ENCODE assay signal across 9 cellular contexts in the genomic region with DNA sequence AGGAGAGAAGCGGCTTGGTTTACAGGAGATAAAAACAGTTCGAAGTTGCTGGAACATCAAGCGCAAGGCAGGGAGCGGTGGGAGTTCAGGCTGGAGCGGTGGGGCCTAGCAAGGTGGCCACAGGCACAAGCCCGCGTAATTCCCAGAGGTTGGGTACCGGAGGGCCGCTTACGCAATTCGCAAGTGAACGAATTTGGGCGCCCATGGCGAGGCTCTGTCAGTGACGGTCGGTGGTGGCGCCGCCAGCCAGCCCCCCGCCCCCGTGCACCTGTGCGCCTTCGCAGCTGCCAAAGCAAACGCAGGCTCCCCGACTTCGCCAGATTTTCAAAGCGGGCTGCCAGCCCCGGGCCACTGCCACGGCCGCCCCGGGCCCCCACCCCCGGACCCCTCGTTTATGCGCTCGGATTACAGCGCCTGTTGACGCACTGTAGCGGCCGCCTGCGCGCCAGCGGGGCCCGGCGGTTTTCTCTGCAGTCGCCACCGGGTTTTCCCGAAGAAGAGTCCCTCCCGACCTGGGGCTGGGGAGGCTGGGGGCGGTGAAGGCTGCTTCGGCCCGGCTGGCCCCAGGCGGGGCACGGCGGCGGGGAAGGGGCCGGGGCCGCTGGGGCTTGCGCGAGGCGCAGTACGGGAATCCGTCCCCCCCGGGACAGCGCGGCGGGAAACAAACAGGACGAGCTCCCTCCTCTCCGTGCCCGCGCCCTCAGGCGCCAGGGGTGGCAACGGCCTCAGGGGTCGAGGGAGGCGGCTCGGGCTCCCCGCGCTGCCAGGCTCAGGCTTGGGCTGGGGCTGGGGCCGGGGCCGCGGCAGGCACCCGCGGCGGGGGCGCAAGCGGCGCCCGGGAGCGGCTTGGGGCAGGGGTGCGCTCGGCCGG. TPM values are rescaled to one million over a fixed set of nuclear protein-coding genes. Genes with fewer than 3 reads are reported as not detected.
A peak's percentile ranks its signal among the peaks of the same experiment; 100 is the strongest.
DNase-seq lines count a peak whose midpoint lies in the region; ATAC-seq, FAIRE-seq and TF ChIP-seq lines count a peak whose summit lies in the region.
"Had no signal": no experiment of that assay in that cellular context is flagged by ENCODE, and none has a peak within 500 bp of the region (broad histone marks: within the 10 kb centered on the region; RNA-seq: fewer than 3 reads in every experiment).

No MANE protein-coding gene starts in this region.

- peak in 1 of 2 donors; percentile 14 for TF ChIP-seq POLR2A in tibial nerve (IDR thresholded peaks at IDR 0.05)

- H3K4me1 ChIP-seq in OCI-LY7 (ENCODE audit: insufficient read depth, low read length, poor library complexity, severe bottlenecking) = peaks cover 25% of the 10 kb centered on the region
- peaks cover 0 to 32% (median 13%) of the 10 kb centered on the region in 4 donors for H3K4me1 ChIP-seq in tibial nerve

- H3K4me3 Mint-ChIP-seq in activated T-helper 2 cell treated with anti-CD3 and anti-CD28 coated beads, Interferon-gamma antibody, Interleukin-2, Interleukin-4, amounts not matched to agents 10 μg/mL and 5 μg/mL and 100 μg/mL, durations not matched to agents 14 hours and 24 hours and 36 hours (ENCODE audit: low read depth) = peak overlapping the region; percentile 98

- no peak for TF ChIP-seq EP300 in tibial nerve (IDR thresholded peaks at IDR 0.05)

- WGBS in tibial nerve, 2 donors = 2 to 6% methylated on average over 30 to 56 of the region's 90 CpGs

- H3K36me3 ChIP-seq in OCI-LY7 (ENCODE audit: insufficient read depth, low read length) (no peaks in the 10 kb centered on the region), tibial nerve (peaks cover 0 to 5% (median 0%) of the 10 kb centered on the region in 3 donors)

- FAIRE-seq in frontal cortex (lab: Jason Lieb, UNC) = no peak
- FAIRE-seq: G401.6 had no signal

- DNase-seq in NCI-H2196 (lab: John Stamatoyannopoulos, UW; ENCODE audit: unreplicated experiment) (peak; percentile 18), NCI-H2196 treated with DMSO at 0.1 percent for 48 hours (lab: John Stamatoyannopoulos, UW; ENCODE audit: unreplicated experiment) (no peak), OCI-LY7 (ENCODE audit: low spot score) (peak; percentile 57), frontal cortex (ENCODE audit: low spot score in 2 of 2) (peak; percentile 39 to 52), nucleus accumbens (lab: John Stamatoyannopoulos, UW) (peak in 43 of 56 donors; percentile 26 to 71 (median 46)), tibial nerve (ENCODE audit: low spot score in 2 of 2) (peak; percentile 20 to 39)
- DNase-seq in activated T-helper 2 cell treated with anti-CD3 and anti-CD28 coated beads, Interferon-gamma antibody, Interleukin-2, Interleukin-4, amounts not matched to agents 10 μg/mL and 5 μg/mL and 100 μg/mL, durations not matched to agents 14 hours and 24 hours and 36 hours (ENCODE audit: low spot score) = peak; percentile 54

- H3K27ac ChIP-seq in OCI-LY7 (ENCODE audit: low read depth, low read length, poor library complexity, severe bottlenecking) = peak overlapping the region; percentile 60
- peak overlapping the region; percentile 75 to 99 (median 96) for H3K27ac ChIP-seq in tibial nerve

- no peaks in the 10 kb centered on the region for H3K9me2 ChIP-seq in OCI-LY7 (ENCODE audit: insufficient read depth, low read length)

- POLR2A ChIA-PET in OCI-LY7 (lab: Charles Lee) = interaction anchor here (0.6 to 1.2 kb wide), 2 partner anchors 120 to 1232 kb away, joined by 3 read pairs; no protein-coding TSS in a partner anchor

- H4K20me1 ChIP-seq in OCI-LY7 (ENCODE audit: insufficient read depth, low read length) = no peaks in the 10 kb centered on the region

- no TSS peak for BruUV-seq in OCI-LY7 (replicated peaks; lab: Mats Ljungman, UMichigan)

- peak overlapping the region; percentile 96 for H3K4me3 ChIP-seq in OCI-LY7 (ENCODE audit: low read depth, low read length, poor library complexity, severe bottlenecking)
- peak overlapping the region; percentile 63 to 93 (median 81) for H3K4me3 ChIP-seq in tibial nerve

- peaks cover 13% of the 10 kb centered on the region; the same call in 1 of the 2 replicates for H3K79me2 ChIP-seq in OCI-LY7 (ENCODE audit: insufficient read depth, low read depth, low read length)

- peak overlapping the region; percentile 100 for H3K27ac Mint-ChIP-seq in activated T-helper 2 cell treated with anti-CD3 and anti-CD28 coated beads, Interferon-gamma antibody, Interleukin-2, Interleukin-4, amounts not matched to agents 10 μg/mL and 5 μg/mL and 100 μg/mL, durations not matched to agents 14 hours and 24 hours and 36 hours

- H3K9me3 ChIP-seq in OCI-LY7 (ENCODE audit: low read length) (no peaks in the 10 kb centered on the region), tibial nerve (no peaks in the 10 kb centered on the region)

- peaks cover 7% of the 10 kb centered on the region for H3K9me3 Mint-ChIP-seq in activated T-helper 2 cell treated with anti-CD3 and anti-CD28 coated beads, Interferon-gamma antibody, Interleukin-2, Interleukin-4, amounts not matched to agents 10 μg/mL and 5 μg/mL and 100 μg/mL, durations not matched to agents 14 hours and 24 hours and 36 hours

- ATAC-seq in HG02973 (IDR thresholded peaks at IDR 0.05; ENCODE audit: unreplicated experiment) = peak; percentile 12

- TF ChIP-seq CTCF in OCI-LY7 (conservative IDR thresholded peaks at IDR 0.05; ENCODE audit: low read length) (no peak), tibial nerve (IDR thresholded peaks at IDR 0.05) (no peak)

- no peaks in the 10 kb centered on the region for H3K27me3 ChIP-seq in tibial nerve

- H2AFZ ChIP-seq in OCI-LY7 (ENCODE audit: low read length) = peak overlapping the region; percentile 95

- peak overlapping the region; percentile 89 for H3K4me2 ChIP-seq in OCI-LY7 (ENCODE audit: low read length)

- peaks cover 36% of the 10 kb centered on the region for H3K4me1 Mint-ChIP-seq in activated T-helper 2 cell treated with anti-CD3 and anti-CD28 coated beads, Interferon-gamma antibody, Interleukin-2, Interleukin-4, amounts not matched to agents 10 μg/mL and 5 μg/mL and 100 μg/mL, durations not matched to agents 14 hours and 24 hours and 36 hours (ENCODE audit: low read depth)

- no peaks in the 10 kb centered on the region for H3K27me3 Mint-ChIP-seq in activated T-helper 2 cell treated with anti-CD3 and anti-CD28 coated beads, Interferon-gamma antibody, Interleukin-2, Interleukin-4, amounts not matched to agents 10 μg/mL and 5 μg/mL and 100 μg/mL, durations not matched to agents 14 hours and 24 hours and 36 hours (ENCODE audit: low read depth)

- intact Hi-C loops in OCI-LY7 (cut with micrococcal nuclease; ENCODE audit: unreplicated experiment) = loop anchor here (2.0 to 10.0 kb wide), 4 partner anchors 112 to 1050 kb away; a partner anchor contains a TSS
- intact Hi-C loops in activated T-helper 2 cell treated with anti-CD3 and anti-CD28 coated beads, Interferon-gamma antibody, Interleukin-2, Interleukin-4, amounts not matched to agents 10 μg/mL and 5 μg/mL and 100 μg/mL, durations not matched to agents 14 hours and 24 hours and 36 hours (cut with micrococcal nuclease) = loop anchor here (1.0 to 10.0 kb wide), 6 partner anchors 111 to 512 kb away; a partner anchor contains a TSS

- peaks cover 43% of the 10 kb centered on the region for H3K36me3 Mint-ChIP-seq in activated T-helper 2 cell treated with anti-CD3 and anti-CD28 coated beads, Interferon-gamma antibody, Interleukin-2, Interleukin-4, amounts not matched to agents 10 μg/mL and 5 μg/mL and 100 μg/mL, durations not matched to agents 14 hours and 24 hours and 36 hours (ENCODE audit: low read depth)

- CTCF ChIA-PET in OCI-LY7 (lab: Charles Lee; ENCODE audit: unreplicated experiment) = interaction anchor here (0.6 to 1.1 kb wide), 2 partner anchors 9 to 257 kb away, joined by 3 read pairs; no protein-coding TSS in a partner anchor

RNA-seq across cellular contexts. Expression of a gene that starts 0.7 kb away (rescaled TPM):
- 12.8 and 14.6 TPM in 2 replicates for total RNA-seq in OCI-LY7 (2014; rRNA removed; shearing (Covaris generic))
- total RNA-seq in OCI-LY7 (2022) (7.9 and 13.5 TPM in 2 replicates), frontal cortex (8.2 TPM), tibial nerve (10 to 100 TPM; 15.6 to 31.4 (median 24.5) TPM)
- total RNA-seq in activated T-helper 2 cell treated with anti-CD3 and anti-CD28 coated beads, Interferon-gamma antibody, Interleukin-2, Interleukin-4, amounts not matched to agents 10 μg/mL and 5 μg/mL and 100 μg/mL, durations not matched to agents 14 hours and 24 hours and 36 hours = 26.1 and 28.6 TPM in 2 replicates
